In the genomic region with DNA sequence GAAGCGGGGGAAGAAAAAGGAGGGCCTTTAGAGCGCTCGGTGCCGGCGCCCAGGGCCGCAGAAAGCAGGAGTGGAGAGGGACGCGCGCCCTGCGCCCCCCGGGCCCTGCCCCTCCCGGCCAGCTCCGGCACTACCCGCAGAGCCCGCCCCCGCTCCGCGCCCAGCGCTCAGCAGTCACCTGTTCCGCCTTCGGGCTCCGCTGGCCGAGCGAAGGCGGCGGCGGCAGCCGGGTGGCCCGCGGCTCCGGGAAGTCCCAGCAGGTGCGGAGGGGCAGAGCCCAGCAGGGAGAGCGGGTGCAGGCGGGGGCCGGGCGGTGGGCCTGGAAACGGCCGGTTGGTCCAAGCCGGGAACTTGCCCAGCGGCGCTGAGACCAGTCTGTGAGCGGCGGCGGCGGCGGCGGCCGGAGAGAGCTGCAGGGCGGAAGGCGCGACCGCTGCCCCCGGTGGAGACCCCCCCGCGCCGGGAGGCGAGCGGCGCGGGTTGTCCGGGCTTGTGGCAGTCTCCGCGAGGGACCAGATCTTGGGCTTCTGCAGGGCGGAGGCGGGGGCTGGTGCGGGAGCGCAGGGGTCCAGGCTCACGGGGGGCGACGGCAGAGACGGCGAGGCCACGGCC, we compare ENCODE assay signal across 9 cellular contexts. TPM values are rescaled to one million over a fixed set of nuclear protein-coding genes. Genes with fewer than 3 reads are reported as not detected.
DNase-seq lines count a peak whose midpoint lies in the region; ATAC-seq and TF ChIP-seq lines count a peak whose summit lies in the region.
"Had no signal": no experiment of that assay in that cellular context is flagged by ENCODE, and none has a peak within 500 bp of the region (broad histone marks: within the 10 kb centered on the region; RNA-seq: fewer than 3 reads in every experiment).

No MANE protein-coding gene starts in this region.

- intact Hi-C loops in Panc1 (cut with micrococcal nuclease; ENCODE audit: unreplicated experiment) = loop anchor here (10.0 kb wide), 2 partner anchors 170 to 510 kb away; no protein-coding TSS in a partner anchor
- intact Hi-C loops in right cardiac atrium (cut with DNase I) = loop anchor here in 3 of 4 donors (5.0 to 10.0 kb wide), 6 partner anchors 90 to 650 kb away; a partner anchor contains a TSS

- H3K4me1 ChIP-seq in Panc1 (ENCODE audit: control insufficient read depth, insufficient read depth, low read length) = peaks cover 3% of the 10 kb centered on the region
- no peaks in the 10 kb centered on the region for H3K4me1 ChIP-seq in right cardiac atrium (ENCODE audit: control insufficient read depth, insufficient read depth, low read length)
- peaks cover 5% of the 10 kb centered on the region for H3K4me1 ChIP-seq in skeletal muscle satellite cell (ENCODE audit: control insufficient read depth, insufficient read depth, low read length)

- ATAC-seq in Panc1 (peak; percentile 10; the same call in 1 of the 2 replicates), right cardiac atrium (no peak), GM18858 (IDR thresholded peaks at IDR 0.05; ENCODE audit: unreplicated experiment) (no peak)

- TF ChIP-seq CTCF in Panc1 (IDR thresholded peaks at IDR 0.05) = no peak

- in situ Hi-C loops in Panc1 (cut with HindIII; ENCODE audit: low pct_unique_long_range_greater_than_20kb, low sequenced_read_pairs) = no loop called here

- peak overlapping the region; percentile 89 for H3K4me2 ChIP-seq in skeletal muscle satellite cell (ENCODE audit: low read length)

- POLR2A ChIA-PET in Panc1 (lab: Charles Lee) = interaction anchor here (0.6 kb wide), 1 partner anchor 573 kb away, joined by 3 read pairs; no protein-coding TSS in a partner anchor

- DNase-seq in H7 (peak; percentile 81), Panc1 (ENCODE audit: low read depth, low spot score) (no peak), right cardiac atrium (peak; percentile 25 to 69 (median 60)), amniotic stem cell (lab: John Stamatoyannopoulos, UW) (no peak), SHP77 treated with DMSO at 0.1 percent for 48 hours (lab: John Stamatoyannopoulos, UW) (no peak)
- DNase-seq: sigmoid colon had no signal

- H3K9ac ChIP-seq in skeletal muscle satellite cell (ENCODE audit: low read depth, low read length) = peak overlapping the region; percentile 89

- CTCF ChIA-PET in Panc1 (lab: Charles Lee) = no interaction called here

- no TSS peak for BruUV-seq in Panc1 (replicated peaks; lab: Mats Ljungman, UMichigan)

- H3K9me3 ChIP-seq in Panc1 (ENCODE audit: control insufficient read depth, insufficient read depth, low read depth, low read length) = no peaks in the 10 kb centered on the region
- H3K9me3 ChIP-seq in right cardiac atrium (ENCODE audit: control insufficient read depth, low read length) = no peaks in the 10 kb centered on the region
- no peaks in the 10 kb centered on the region for H3K9me3 ChIP-seq in skeletal muscle satellite cell (replicated peaks; ENCODE audit: low read length)
- H3K9me3 ChIP-seq: adrenal gland, sigmoid colon had no signal

- H3K27me3 ChIP-seq in H7 (ENCODE audit: control insufficient read depth, insufficient read depth, low read length) = peaks cover 86% of the 10 kb centered on the region
- no peaks in the 10 kb centered on the region for H3K27me3 ChIP-seq in Panc1 (ENCODE audit: control insufficient read depth, insufficient read depth, low read length)
- H3K27me3 ChIP-seq in right cardiac atrium (ENCODE audit: control insufficient read depth, insufficient read depth) = no peaks in the 10 kb centered on the region
- H3K27me3 ChIP-seq in skeletal muscle satellite cell (ENCODE audit: control insufficient read depth, insufficient read depth, low read length) = no peaks in the 10 kb centered on the region

- H3K36me3 ChIP-seq in H7 (replicated peaks; ENCODE audit: control insufficient read depth, insufficient read depth, low read length) = no peaks in the 10 kb centered on the region
- H3K36me3 ChIP-seq in Panc1 (ENCODE audit: control insufficient read depth, insufficient read depth, low read length) = no peaks in the 10 kb centered on the region
- peaks cover 17% of the 10 kb centered on the region for H3K36me3 ChIP-seq in skeletal muscle satellite cell (ENCODE audit: insufficient read depth, low read length)
- H3K36me3 ChIP-seq: adrenal gland, sigmoid colon had no signal

- H3K4me3 ChIP-seq in H7 (ENCODE audit: insufficient read depth, low read depth, low read length) (peak overlapping the region; percentile 57), Panc1 (ENCODE audit: low read depth in 2 of 2, low read length in 2 of 2) (peak overlapping the region; percentile 64 to 77), right cardiac atrium (ENCODE audit: low read length) (peak overlapping the region; percentile 54), skeletal muscle satellite cell (ENCODE audit: low read length) (peak overlapping the region; percentile 93)

- 5% methylated on average over 73 of the region's 73 CpGs for WGBS in right cardiac atrium

- H3K27ac ChIP-seq in Panc1 (ENCODE audit: low read length) = no peak overlapping the region; the same call in 1 of the 2 replicates
- no peak overlapping the region for H3K27ac ChIP-seq in right cardiac atrium (ENCODE audit: low read length)
- H3K27ac ChIP-seq: sigmoid colon had no signal

RNA-seq across cellular contexts. Expression of a gene that starts 2.2 kb away (rescaled TPM):
- total RNA-seq in H7 (2014; rRNA removed; shearing (Covaris generic)) = 2.8 and 4.1 TPM in 2 replicates
- total RNA-seq in Panc1 (2021; ENCODE audit: unreplicated experiment) = 7.0 TPM
- 6.5 TPM for polyA plus RNA-seq in Panc1 (2012; ENCODE audit: insufficient read length)
- 10 to 100 TPM in 3 of 4 donors, 1 to 10 TPM in 1; 9.4 to 17.8 (median 16.0) TPM for total RNA-seq in right cardiac atrium
- 7.3 TPM for polyA plus RNA-seq in right cardiac atrium
- total RNA-seq in skeletal muscle satellite cell (2012; rRNA removed) = 5.0 and 6.1 TPM in 2 replicates

Comparison
In these comparisons a context has a peak if more than half of its experiments do, and no peak if none do; other contexts are left out.
1. DNase-seq: peak in H7 (single experiment) and right cardiac atrium (3 of 3); none in Panc1 (single experiment), amniotic stem cell (single experiment) and SHP77 treated with DMSO at 0.1 percent for 48 hours (single experiment).
2. Peak in every context shown above with its lines, with median percentiles within 50 percentile points of each other: H3K4me3 ChIP-seq.